Comparison of ENCODE assay signal across 19 cellular contexts in genomic region chr2:133959066-133959465, GRCh38.
"Had no signal": no experiment of that assay in that cellular context is flagged by ENCODE, and none has a peak within 500 bp of the region (broad histone marks: within the 10 kb centered on the region; RNA-seq: fewer than 3 reads in every experiment).

No MANE protein-coding gene starts in this region.

- H3K36me3 Mint-ChIP-seq: activated naive CD4-positive, alpha-beta T cell treated with anti-CD3 and anti-CD28 coated beads, Interleukin-2, amount 10 ng/mL, durations not matched to agents 7 days and 5 days; natural killer cell had no signal

- H3K9me3 ChIP-seq: gastrocnemius medialis, prostate gland, tibial artery had no signal

- H3K4me1 ChIP-seq: gastrocnemius medialis, prostate gland, tibial artery had no signal

- H3K27me3 ChIP-seq: gastrocnemius medialis had no signal

- H3K4me1 Mint-ChIP-seq: activated CD4-positive, alpha-beta memory T cell treated with anti-CD3 and anti-CD28 coated beads, Interleukin-2, amount 10 ng/mL, durations not matched to agents 7 days and 5 days; activated CD4-positive, alpha-beta T cell treated with anti-CD3 and anti-CD28 coated beads, Interleukin-2, amount 10 ng/mL, durations not matched to agents 24 days and 14 days; activated naive CD4-positive, alpha-beta T cell treated with anti-CD3 and anti-CD28 coated beads, Interleukin-2, amount 10 ng/mL, durations not matched to agents 7 days and 5 days; natural killer cell had no signal

- H3K27ac Mint-ChIP-seq: activated CD4-positive, alpha-beta memory T cell treated with anti-CD3 and anti-CD28 coated beads, Interleukin-2, amount 10 ng/mL, durations not matched to agents 7 days and 5 days; activated CD4-positive, alpha-beta T cell treated with anti-CD3 and anti-CD28 coated beads, Interleukin-2, amount 10 ng/mL, durations not matched to agents 24 days and 14 days; activated naive CD4-positive, alpha-beta T cell treated with anti-CD3 and anti-CD28 coated beads, Interleukin-2, amount 10 ng/mL, durations not matched to agents 7 days and 5 days; natural killer cell had no signal

- ATAC-seq: activated CD4-positive, CD25-positive, alpha-beta regulatory T cell treated with anti-CD3 and anti-CD28 coated beads, Interleukin-2, amount 50 U/mL, for 24 hours; gastrocnemius medialis; left ventricle myocardium superior; natural killer cell; stimulated activated naive CD8-positive, alpha-beta T cell treated with anti-CD3 and anti-CD28 coated beads, Interleukin-15, Interleukin-2, amounts not matched to agents 100 U/mL and 50 U/mL, for 24 hours had no signal

- H3K36me3 ChIP-seq: gastrocnemius medialis, prostate gland, tibial artery had no signal

- H3K4me3 Mint-ChIP-seq: activated CD4-positive, alpha-beta memory T cell treated with anti-CD3 and anti-CD28 coated beads, Interleukin-2, amount 10 ng/mL, durations not matched to agents 7 days and 5 days; activated CD4-positive, alpha-beta T cell treated with anti-CD3 and anti-CD28 coated beads, Interleukin-2, amount 10 ng/mL, durations not matched to agents 24 days and 14 days; activated naive CD4-positive, alpha-beta T cell treated with anti-CD3 and anti-CD28 coated beads, Interleukin-2, amount 10 ng/mL, durations not matched to agents 7 days and 5 days; natural killer cell had no signal

- H3K4me3 ChIP-seq: gastrocnemius medialis, prostate gland, tibial artery had no signal

- H3K27ac ChIP-seq: gastrocnemius medialis, prostate gland, tibial artery had no signal

- DNase-seq: activated CD4-positive, alpha-beta memory T cell treated with anti-CD3 and anti-CD28 coated beads, Interleukin-2, amount 10 ng/mL, durations not matched to agents 7 days and 5 days; activated CD4-positive, alpha-beta T cell treated with anti-CD3 and anti-CD28 coated beads, Interleukin-2, amount 10 ng/mL, durations not matched to agents 24 days and 14 days; activated effector memory CD4-positive, alpha-beta T cell treated with anti-CD3 and anti-CD28 coated beads, Interleukin-2, amount 50 U/mL, for 16 hours; activated naive CD4-positive, alpha-beta T cell treated with anti-CD3 and anti-CD28 coated beads, Interleukin-2, amount 10 ng/mL, durations not matched to agents 7 days and 5 days; activated T-cell treated with anti-CD3 and anti-CD28 coated beads for 4 hours; amygdala; cortex of kidney; gastrocnemius medialis; hippocampal formation; left ventricle myocardium superior; mammary epithelial cell; midbrain; natural killer cell; stimulated activated CD4-positive, alpha-beta T cell treated with anti-CD3 and anti-CD28 coated beads, Interleukin-4, amount 100 ng/mL, for 24 hours; stimulated activated naive CD8-positive, alpha-beta T cell treated with anti-CD3 and anti-CD28 coated beads, Interleukin-15, Interleukin-2, amounts not matched to agents 100 U/mL and 50 U/mL, for 24 hours; T-helper 1 cell; tibial artery had no signal

- H3K9me3 Mint-ChIP-seq: activated CD4-positive, alpha-beta memory T cell treated with anti-CD3 and anti-CD28 coated beads, Interleukin-2, amount 10 ng/mL, durations not matched to agents 7 days and 5 days; activated CD4-positive, alpha-beta T cell treated with anti-CD3 and anti-CD28 coated beads, Interleukin-2, amount 10 ng/mL, durations not matched to agents 24 days and 14 days; activated naive CD4-positive, alpha-beta T cell treated with anti-CD3 and anti-CD28 coated beads, Interleukin-2, amount 10 ng/mL, durations not matched to agents 7 days and 5 days; natural killer cell had no signal
